Comparison of ENCODE assay signal across 27 cellular contexts in genomic region chr7:10225265-10225664, GRCh38.
DNase-seq lines count a peak whose midpoint lies in the region; ATAC-seq and TF ChIP-seq lines count a peak whose summit lies in the region.
"Had no signal": no experiment of that assay in that cellular context is flagged by ENCODE, and none has a peak within 500 bp of the region (broad histone marks: within the 10 kb centered on the region; RNA-seq: fewer than 3 reads in every experiment).

No MANE protein-coding gene starts in this region.

- no peak overlapping the region for H3K9ac ChIP-seq in fibroblast of lung (ENCODE audit: insufficient read depth, low read length)

- H3K27me3 ChIP-seq in fibroblast of lung (ENCODE audit: control insufficient read depth, insufficient read depth, low read length) (no peaks in the 10 kb centered on the region), prostate gland (replicated peaks; ENCODE audit: insufficient read depth) (no peaks in the 10 kb centered on the region)
- H3K27me3 ChIP-seq: adrenal gland, cardiac muscle cell, neutrophil, spleen had no signal

- no peak overlapping the region for H3K27ac Mint-ChIP-seq in mesothelial cell of epicardium
- H3K27ac Mint-ChIP-seq: CD14-positive monocyte; dendritic cell treated with granulocyte-macrophage colony-stimulating factor and Interleukin-4, amounts not matched to agents 40 ng/mL and 50 ng/mL, for 4 days had no signal

- peaks cover 8% of the 10 kb centered on the region for H3K9me3 Mint-ChIP-seq in mesothelial cell of epicardium

- DNase-seq in Ammon's horn (ENCODE audit: low spot score) (peak; percentile 24), MV-4-11 (lab: John Stamatoyannopoulos, UW) (peak; percentile 34), NCI-H774 (lab: John Stamatoyannopoulos, UW) (peak; percentile 61), fibroblast of lung (ENCODE audit: low read depth in 2 of 2) (peak; percentile 31 to 57), mesothelial cell of epicardium (ENCODE audit: low spot score in 2 of 2, unreplicated experiment in 2 of 2) (no peak), prostate gland (ENCODE audit: low spot score) (no peak), HuH-7.5 (ENCODE audit: low spot score) (no peak)
- DNase-seq: activated CD4-positive, alpha-beta T cell treated with anti-CD3 and anti-CD28 coated beads for 1 hour; activated naive CD4-positive, alpha-beta T cell; activated T-cell treated with anti-CD3 and anti-CD28 coated beads, Interleukin-2, amount 50 U/mL, for 4 hours; adrenal gland; foreskin fibroblast; HCEC 1CT; hypothalamus; lower lobe of right lung; MM.1S; NCI-H187 treated with DMSO at 0.1 percent for 48 hours; NCI-H526; spleen; stimulated activated CD4-positive, alpha-beta T cell treated with anti-CD3 and anti-CD28 coated beads, Interleukin-4, amount 100 ng/mL, for 24 hours; stimulated activated naive CD4-positive, alpha-beta T cell treated with Interleukin-2 at 50 U/mL for 16 hours had no signal

- H3K4me3 ChIP-seq in fibroblast of lung (replicated peaks in 1 of 4; ENCODE audit: control extremely low read depth in 1 of 4, insufficient read depth in 1 of 4, low read depth in 3 of 4, low read length in 4 of 4) (no peak overlapping the region), prostate gland (no peak overlapping the region)
- H3K4me3 ChIP-seq: adrenal gland, cardiac muscle cell, K562, lower lobe of right lung, spleen had no signal

- H3K4me1 ChIP-seq in fibroblast of lung (ENCODE audit: control insufficient read depth, extremely low read depth, insufficient read depth, low read length) = no peaks in the 10 kb centered on the region
- no peaks in the 10 kb centered on the region for H3K4me1 ChIP-seq in prostate gland (replicated peaks)
- H3K4me1 ChIP-seq: adrenal gland, lower lobe of right lung, spleen had no signal

- H4K20me1 ChIP-seq in fibroblast of lung (ENCODE audit: control insufficient read depth, extremely low read depth, insufficient read depth, low read length) = no peaks in the 10 kb centered on the region

- peaks cover 17% of the 10 kb centered on the region for H3K4me1 Mint-ChIP-seq in mesothelial cell of epicardium
- H3K4me1 Mint-ChIP-seq: CD14-positive monocyte had no signal

- no peak for ATAC-seq in HG03565 (IDR thresholded peaks at IDR 0.05; ENCODE audit: unreplicated experiment)
- ATAC-seq: activated T-cell treated with anti-CD3 and anti-CD28 coated beads, Interleukin-2, amount 50 U/mL, for 4 hours; K562; lower lobe of right lung had no signal

- no peak for TF ChIP-seq POLR2A in prostate gland (IDR thresholded peaks at IDR 0.05)

- H3K9me3 ChIP-seq in fibroblast of lung (ENCODE audit: control insufficient read depth, insufficient read depth, low read depth, low read length) (no peaks in the 10 kb centered on the region), prostate gland (no peaks in the 10 kb centered on the region)
- H3K9me3 ChIP-seq: adrenal gland, lower lobe of right lung, neutrophil had no signal

- H3K27ac ChIP-seq in fibroblast of lung (ENCODE audit: insufficient read depth, low read length) (no peak overlapping the region), prostate gland (no peak overlapping the region)
- H3K27ac ChIP-seq: adrenal gland, cardiac muscle cell, lower lobe of right lung, neutrophil, spleen had no signal

- H2AFZ ChIP-seq in fibroblast of lung (ENCODE audit: low read length) = no peak overlapping the region

- H3K4me3 Mint-ChIP-seq in mesothelial cell of epicardium = no peak overlapping the region
- H3K4me3 Mint-ChIP-seq: activated T-cell treated with anti-CD3 and anti-CD28 coated beads, Interleukin-2, amount 50 U/mL, for 4 hours; CD14-positive monocyte; dendritic cell treated with granulocyte-macrophage colony-stimulating factor and Interleukin-4, amounts not matched to agents 40 ng/mL and 50 ng/mL, for 4 days had no signal

- no peak overlapping the region for H3K4me2 ChIP-seq in fibroblast of lung (ENCODE audit: extremely low read depth, insufficient read depth, low read length)

- H3K79me2 ChIP-seq in fibroblast of lung (ENCODE audit: control insufficient read depth, insufficient read depth, low read length) = no peaks in the 10 kb centered on the region

- H3K27me3 Mint-ChIP-seq in mesothelial cell of epicardium (ENCODE audit: low read depth) = no peaks in the 10 kb centered on the region
- H3K27me3 Mint-ChIP-seq: dendritic cell treated with granulocyte-macrophage colony-stimulating factor and Interleukin-4, amounts not matched to agents 40 ng/mL and 50 ng/mL, for 4 days had no signal

- H3K36me3 ChIP-seq in fibroblast of lung (ENCODE audit: control insufficient read depth, insufficient read depth, low read length) = no peaks in the 10 kb centered on the region
- H3K36me3 ChIP-seq in prostate gland = no peaks in the 10 kb centered on the region
- H3K36me3 ChIP-seq: adrenal gland, cardiac muscle cell, lower lobe of right lung, neutrophil, spleen had no signal

- intact Hi-C loops in prostate gland (cut with DNase I) = no loop called here

- H3K36me3 Mint-ChIP-seq in mesothelial cell of epicardium = peaks cover 2% of the 10 kb centered on the region
- H3K36me3 Mint-ChIP-seq: CD14-positive monocyte had no signal

- TF ChIP-seq CTCF in fibroblast of lung (conservative IDR thresholded peaks at IDR 0.05 in 1 of 2, IDR thresholded peaks at IDR 0.05 in 1 of 2; ENCODE audit: low read depth in 1 of 2, low read length in 2 of 2) (no peak), mesothelial cell of epicardium (IDR thresholded peaks at IDR 0.05; ENCODE audit: unreplicated experiment) (no peak), prostate gland (IDR thresholded peaks at IDR 0.05) (no peak)

Comparison
In these comparisons a context has a peak if more than half of its experiments do, and no peak if none do; other contexts are left out.
1. DNase-seq: peak in Ammon's horn (single experiment), MV-4-11 (single experiment), NCI-H774 (single experiment) and fibroblast of lung (2 of 2); none in mesothelial cell of epicardium (0 of 2), prostate gland (single experiment) and HuH-7.5 (single experiment).